8 cellular contexts compared by ENCODE assay signal in genomic region chr4:56434599-56435000, GRCh38. TPM values are rescaled to one million over a fixed set of nuclear protein-coding genes. Genes with fewer than 3 reads are reported as not detected.
DNase-seq lines count a peak whose midpoint lies in the region; TF ChIP-seq lines count a peak whose summit lies in the region.

No MANE protein-coding gene starts in this region.

- no peaks in the 10 kb centered on the region for H3K36me3 ChIP-seq in adrenal gland (replicated peaks in 1 of 2)
- H3K36me3 ChIP-seq in suprapubic skin: no peaks in the 10 kb centered on the region

- peak overlapping the region; percentile 11 to 98 (median 92) for H3K27ac ChIP-seq in adrenal gland
- no peak overlapping the region for H3K27ac ChIP-seq in suprapubic skin

- H3K4me3 ChIP-seq in adrenal gland: peak overlapping the region; percentile 37 to 74 (median 54)
- peak overlapping the region; percentile 57 for H3K4me3 ChIP-seq in suprapubic skin

- H3K9me3 ChIP-seq in adrenal gland (replicated peaks in 1 of 3) (no peaks in the 10 kb centered on the region), suprapubic skin (no peaks in the 10 kb centered on the region)

- DNase-seq in NCI-H748 (lab: John Stamatoyannopoulos, UW; ENCODE audit: unreplicated experiment) (peak; percentile 73), NCI-H748 treated with DMSO at 0.1 percent for 48 hours (lab: John Stamatoyannopoulos, UW) (no peak), NCI-H1092 (lab: John Stamatoyannopoulos, UW) (peak; percentile 58), adrenal gland (no peak), iris pigment epithelial cell (ENCODE audit: low read depth) (peak; percentile 82), suprapubic skin (ENCODE audit: low spot score in 2 of 2) (no peak), activated gamma-delta T cell (lab: John Stamatoyannopoulos, UW) (no peak)
- DNase-seq in activated CD8-positive, alpha-beta memory T cell treated with anti-CD3 and anti-CD28 coated beads for 24 hours: no peak

- TF ChIP-seq CTCF in adrenal gland (IDR thresholded peaks at IDR 0.05) (no peak), suprapubic skin (IDR thresholded peaks at IDR 0.05) (no peak)

- TF ChIP-seq POLR2A in adrenal gland (IDR thresholded peaks at IDR 0.05) (no peak), suprapubic skin (IDR thresholded peaks at IDR 0.05) (no peak)

- TF ChIP-seq EP300 in suprapubic skin (IDR thresholded peaks at IDR 0.05): no peak

- 3 to 5% (median 4%) methylated on average over 8 to 9 of the region's 9 CpGs for WGBS in adrenal gland, 4 donors
- 1% methylated on average over 6 of the region's 9 CpGs for WGBS in suprapubic skin

- H3K27me3 ChIP-seq in adrenal gland: no peaks in the 10 kb centered on the region
- no peaks in the 10 kb centered on the region for H3K27me3 ChIP-seq in suprapubic skin

- H3K4me1 ChIP-seq in adrenal gland (replicated peaks in 1 of 2) (peaks cover 11 to 14% of the 10 kb centered on the region in 2 donors), suprapubic skin (peaks cover 28% of the 10 kb centered on the region)

- intact Hi-C loops in adrenal gland (cut with DNase I): loop anchor here in 1 of 2 donors (10.0 kb wide), 1 partner anchor 400 kb away; no protein-coding TSS in a partner anchor

RNA-seq across cellular contexts. Expression of gene PPAT, which starts 0.8 kb away (rescaled TPM):
- total RNA-seq in adrenal gland: 10 to 100 TPM in 4 of 8 donors, 1 to 10 TPM in 4; 6.0 to 18.1 (median 11.5) TPM
- polyA plus RNA-seq in adrenal gland: 10 to 100 TPM in 1 of 3 donors, 1 to 10 TPM in 2; 1.8 to 15.7 (median 2.0) TPM
- total RNA-seq in suprapubic skin: 10 to 100 TPM in 1 of 4 donors, 1 to 10 TPM in 3; 7.1 to 10.0 (median 7.7) TPM

RNA-seq across cellular contexts. Expression of gene PAICS, which starts 1.5 kb away (rescaled TPM):
- total RNA-seq in adrenal gland: 10 to 100 TPM; 19.4 to 84.2 (median 61.2) TPM
- polyA plus RNA-seq in adrenal gland: 100 to 1,000 TPM in 1 of 3 donors, 10 to 100 TPM in 2; 29.2 to 129 (median 39.2) TPM
- total RNA-seq in suprapubic skin: 100 to 1,000 TPM in 1 of 4 donors, 10 to 100 TPM in 3; 59.2 to 101 (median 69.4) TPM

RNA-seq across cellular contexts. Expression of gene SRP72, which starts 32.8 kb away (rescaled TPM):
- total RNA-seq in adrenal gland (100 to 1,000 TPM in 1 of 8 donors, 10 to 100 TPM in 7; 28.0 to 160 (median 66.5) TPM), suprapubic skin (10 to 100 TPM; 52.2 to 99.2 (median 77.0) TPM)
- 100 to 1,000 TPM in 1 of 3 donors, 10 to 100 TPM in 2; 32.4 to 207 (median 32.7) TPM for polyA plus RNA-seq in adrenal gland

RNA-seq across cellular contexts. Expression of gene AASDH, which starts 47.3 kb away (rescaled TPM):
- total RNA-seq in adrenal gland (10 to 100 TPM in 7 of 8 donors, 1 to 10 TPM in 1; 2.5 to 19.0 (median 13.6) TPM), suprapubic skin (10 to 100 TPM; 10.7 to 14.6 (median 12.0) TPM)
- polyA plus RNA-seq in adrenal gland: 10 to 100 TPM in 1 of 3 donors, 1 to 10 TPM in 2; 4.6 to 15.0 (median 5.3) TPM

Comparison
In these comparisons a context has a peak if more than half of its experiments do, and no peak if none do; other contexts are left out.
1. DNase-seq: peak in NCI-H748 (single experiment), NCI-H1092 (single experiment) and iris pigment epithelial cell (single experiment); none in NCI-H748 treated with DMSO at 0.1 percent for 48 hours (single experiment), adrenal gland (0 of 7), suprapubic skin (0 of 2), activated gamma-delta T cell (single experiment) and activated CD8-positive, alpha-beta memory T cell treated with anti-CD3 and anti-CD28 coated beads for 24 hours (single experiment).